9 cellular contexts compared by ENCODE assay signal in genomic region chr17:50864747-50865059, GRCh38. TPM values are rescaled to one million over a fixed set of nuclear protein-coding genes. Genes with fewer than 3 reads are reported as not detected.
DNase-seq lines count a peak whose midpoint lies in the region; ATAC-seq and TF ChIP-seq lines count a peak whose summit lies in the region.
"Had no signal": no experiment of that assay in that cellular context is flagged by ENCODE, and none has a peak within 500 bp of the region (broad histone marks: within the 10 kb centered on the region; RNA-seq: fewer than 3 reads in every experiment).

No MANE protein-coding gene starts in this region.

- H3K36me3 Mint-ChIP-seq in stimulated activated naive CD8-positive, alpha-beta T cell treated with anti-CD3 and anti-CD28 coated beads, Interleukin-15, Interleukin-2, amounts not matched to agents 100 ng/mL and 50 ng/mL, for 24 hours (ENCODE audit: low read depth) = peaks cover 20% of the 10 kb centered on the region

- TF ChIP-seq CTCF in mammary epithelial cell (conservative IDR thresholded peaks at IDR 0.05 in 1 of 2, IDR thresholded peaks at IDR 0.05 in 1 of 2; ENCODE audit: extremely low read depth in 1 of 2, insufficient read depth in 1 of 2, low read depth in 1 of 2, low read length in 2 of 2) = no peak

- peak overlapping the region; percentile 80 for H3K4me2 ChIP-seq in mammary epithelial cell (ENCODE audit: insufficient read depth, low read depth, low read length)

- H3K27me3 ChIP-seq in mammary epithelial cell (ENCODE audit: insufficient read depth, low read length) (no peaks in the 10 kb centered on the region), mucosa of rectum (ENCODE audit: control insufficient read depth in 2 of 2, insufficient read depth in 2 of 2, low read length in 2 of 2) (no peaks in the 10 kb centered on the region)

- H3K27me3 Mint-ChIP-seq in stimulated activated naive CD8-positive, alpha-beta T cell treated with anti-CD3 and anti-CD28 coated beads, Interleukin-15, Interleukin-2, amounts not matched to agents 100 ng/mL and 50 ng/mL, for 24 hours = no peaks in the 10 kb centered on the region

- H3K4me3 ChIP-seq in mammary epithelial cell (replicated peaks in 1 of 3; ENCODE audit: insufficient read depth in 1 of 3, low read depth in 2 of 3, low read length in 3 of 3) (peak overlapping the region; percentile 88 to 97 (median 94)), mucosa of rectum (ENCODE audit: low read length in 2 of 2) (peak overlapping the region; percentile 96 to 97)

- WGBS in mammary epithelial cell (ENCODE audit: low coverage, missing lambda C conversion rate) = 0% methylated on average over 6 of the region's 6 CpGs

- CTCF ChIA-PET in mammary epithelial cell (lab: Charles Lee; ENCODE audit: low non-redundant PET) = no interaction called here

- no TSS peak for BruUV-seq in mammary epithelial cell (replicated peaks; lab: Mats Ljungman, UMichigan)

- H3K9me3 Mint-ChIP-seq in stimulated activated naive CD8-positive, alpha-beta T cell treated with anti-CD3 and anti-CD28 coated beads, Interleukin-15, Interleukin-2, amounts not matched to agents 100 ng/mL and 50 ng/mL, for 24 hours = no peaks in the 10 kb centered on the region

- H3K4me1 ChIP-seq in mammary epithelial cell (ENCODE audit: insufficient read depth, low read length) = peaks cover 16% of the 10 kb centered on the region
- H3K4me1 ChIP-seq in mucosa of rectum (ENCODE audit: control insufficient read depth in 2 of 2, insufficient read depth in 2 of 2, low read length in 2 of 2) = peaks cover 6 to 21% of the 10 kb centered on the region in 2 donors

- peaks cover 52% of the 10 kb centered on the region for H3K79me2 ChIP-seq in mammary epithelial cell (ENCODE audit: insufficient read depth, low read length)

- peak overlapping the region; percentile 93 for H3K27ac ChIP-seq in mammary epithelial cell (ENCODE audit: insufficient read depth, low read depth, low read length)
- H3K27ac ChIP-seq in mucosa of rectum (ENCODE audit: low read depth in 2 of 2, low read length in 2 of 2) = peak overlapping the region; percentile 97 to 98

- dilution Hi-C loops in mammary epithelial cell (cut with HindIII; ENCODE audit: low sequenced_read_pairs) = loop anchor here (5.0 kb wide), 1 partner anchor 38 kb away; no protein-coding TSS in a partner anchor

- peaks cover 8% of the 10 kb centered on the region for H4K20me1 ChIP-seq in mammary epithelial cell (ENCODE audit: insufficient read depth, low read length)

- peak overlapping the region; percentile 100 for H3K4me3 Mint-ChIP-seq in stimulated activated naive CD8-positive, alpha-beta T cell treated with anti-CD3 and anti-CD28 coated beads, Interleukin-15, Interleukin-2, amounts not matched to agents 100 ng/mL and 50 ng/mL, for 24 hours

- H3K9me3 ChIP-seq in mammary epithelial cell (replicated peaks; ENCODE audit: insufficient read depth, low read length) (no peaks in the 10 kb centered on the region), mucosa of rectum (ENCODE audit: control insufficient read depth in 2 of 2, low read length in 2 of 2) (no peaks in the 10 kb centered on the region)

- intact Hi-C loops in mammary epithelial cell (cut with micrococcal nuclease) = no loop called here

- DNase-seq in stimulated activated naive CD8-positive, alpha-beta T cell treated with anti-CD3 and anti-CD28 coated beads, Interleukin-15, Interleukin-2, amounts not matched to agents 100 U/mL and 50 U/mL, for 24 hours = no peak
- DNase-seq in mammary epithelial cell = no peak
- no peak for DNase-seq in SKM-1 (lab: John Stamatoyannopoulos, UW; ENCODE audit: unreplicated experiment)

- in situ Hi-C loops in mammary epithelial cell (cut with MboI; ENCODE audit: low sequenced_read_pairs in 2 of 2) = loop anchor here in 1 of 2 donors (5.0 kb wide), 1 partner anchor 88 kb away; no protein-coding TSS in a partner anchor

- no peak overlapping the region for H2AFZ ChIP-seq in mammary epithelial cell (ENCODE audit: low read depth, low read length)

- H3K9ac ChIP-seq in mammary epithelial cell (ENCODE audit: insufficient read depth, low read length) (peak overlapping the region; percentile 98), mucosa of rectum (ENCODE audit: low read depth in 1 of 2, low read length in 2 of 2) (peak overlapping the region; percentile 89 to 99)

- H3K27ac Mint-ChIP-seq in stimulated activated naive CD8-positive, alpha-beta T cell treated with anti-CD3 and anti-CD28 coated beads, Interleukin-15, Interleukin-2, amounts not matched to agents 100 ng/mL and 50 ng/mL, for 24 hours = peak overlapping the region; percentile 99

- peaks cover 13% of the 10 kb centered on the region for H3K36me3 ChIP-seq in mammary epithelial cell (ENCODE audit: insufficient read depth, low read length)
- peaks cover 13 to 27% of the 10 kb centered on the region in 2 donors for H3K36me3 ChIP-seq in mucosa of rectum (ENCODE audit: control insufficient read depth in 2 of 2, insufficient read depth in 2 of 2, low read length in 2 of 2)

- H3K4me1 Mint-ChIP-seq in stimulated activated naive CD8-positive, alpha-beta T cell treated with anti-CD3 and anti-CD28 coated beads, Interleukin-15, Interleukin-2, amounts not matched to agents 100 ng/mL and 50 ng/mL, for 24 hours (ENCODE audit: low read depth) = peaks cover 62% of the 10 kb centered on the region

- no peak for ATAC-seq in stimulated activated naive CD8-positive, alpha-beta T cell treated with anti-CD3 and anti-CD28 coated beads, Interleukin-15, Interleukin-2, amounts not matched to agents 100 U/mL and 50 U/mL, for 24 hours
- ATAC-seq in HG03439 (IDR thresholded peaks at IDR 0.05; ENCODE audit: unreplicated experiment) = no peak
- no peak for ATAC-seq in HG02571 (IDR thresholded peaks at IDR 0.05; ENCODE audit: unreplicated experiment)
- no peak for ATAC-seq in GM18907 (IDR thresholded peaks at IDR 0.05; ENCODE audit: unreplicated experiment)

RNA-seq across cellular contexts. Expression of gene TOB1, which starts 1.5 kb away (rescaled TPM):
- total RNA-seq in mammary epithelial cell = 100 to 1,000 TPM in 1 of 2 donors, 10 to 100 TPM in 1; 51.2 to 149 TPM
- 89.6 TPM for polyA plus RNA-seq in mammary epithelial cell
- polyA minus RNA-seq in mammary epithelial cell = 94.4 TPM

RNA-seq across cellular contexts. Expression of gene WFIKKN2, which starts 29.3 kb away (rescaled TPM):
- not detected for total RNA-seq in mammary epithelial cell
- polyA plus RNA-seq in mammary epithelial cell = not detected
- not detected for polyA minus RNA-seq in mammary epithelial cell
- total RNA-seq: T-helper 2 cell treated with Interferon-gamma antibody and Interleukin-4, amounts not matched to agents 100 ng/mL and 5 ng/mL, for 36 hours had no signal
